ENCODE assay signal across 10 cellular contexts in genomic region chr3:190811775-190812480, GRCh38. TPM values are rescaled to one million over a fixed set of nuclear protein-coding genes. Genes with fewer than 3 reads are reported as not detected.
DNase-seq lines count a peak whose midpoint lies in the region; ATAC-seq and TF ChIP-seq lines count a peak whose summit lies in the region.
"Had no signal": no experiment of that assay in that cellular context is flagged by ENCODE, and none has a peak within 500 bp of the region (broad histone marks: within the 10 kb centered on the region; RNA-seq: fewer than 3 reads in every experiment).

No MANE protein-coding gene starts in this region.

- H3K27me3 ChIP-seq in lower lobe of right lung (ENCODE audit: low read depth): no peaks in the 10 kb centered on the region

- H3K36me3 ChIP-seq in lower lobe of right lung: no peaks in the 10 kb centered on the region

- intact Hi-C loops in lower lobe of right lung (cut with DNase I): no loop called here

- no peaks in the 10 kb centered on the region for H3K4me1 ChIP-seq in lower lobe of right lung

- H3K9me3 ChIP-seq in lower lobe of right lung: no peaks in the 10 kb centered on the region

- ATAC-seq in GM18867 (IDR thresholded peaks at IDR 0.05; ENCODE audit: unreplicated experiment): peak; percentile 83
- ATAC-seq in HG03378 (IDR thresholded peaks at IDR 0.05; ENCODE audit: unreplicated experiment): peak; percentile 82
- peak; percentile 44 to 46 for ATAC-seq in lower lobe of right lung
- ATAC-seq in HG02840 (IDR thresholded peaks at IDR 0.05; ENCODE audit: low FRiP score, unreplicated experiment): no peak

- TF ChIP-seq CTCF in C4-2B (conservative IDR thresholded peaks at IDR 0.05): peak; percentile 90
- TF ChIP-seq CTCF in cardiac fibroblast (IDR thresholded peaks at IDR 0.05; ENCODE audit: low read depth, low read length): peak; percentile 72
- peak; percentile 52 for TF ChIP-seq CTCF in lower lobe of right lung (IDR thresholded peaks at IDR 0.05)

- no peak overlapping the region for H3K4me3 ChIP-seq in cardiac fibroblast (replicated peaks in 1 of 2; ENCODE audit: low read depth in 2 of 2, low read length in 2 of 2)
- peak overlapping the region; percentile 24 for H3K4me3 ChIP-seq in lower lobe of right lung
- H3K4me3 ChIP-seq: skin epidermis had no signal

- H3K27ac ChIP-seq in C4-2B (no peak overlapping the region), lower lobe of right lung (no peak overlapping the region)
- H3K27ac ChIP-seq: skin epidermis had no signal

- DNase-seq in NCI-H748 treated with DMSO at 0.1 percent for 48 hours (lab: John Stamatoyannopoulos, UW): peak; percentile 42
- DNase-seq in cardiac fibroblast (ENCODE audit: low read depth in 2 of 2): peak; percentile 71 to 83
- no peak for DNase-seq in lower lobe of right lung
- DNase-seq in activated CD8-positive, alpha-beta memory T cell treated with anti-CD3 and anti-CD28 coated beads, Interleukin-2, amount 50 U/mL, for 4 hours: no peak

RNA-seq across cellular contexts. Expression of gene GMNC, which starts 50.6 kb away (rescaled TPM):
- total RNA-seq in lower lobe of right lung: not detected
- total RNA-seq: T-helper 1 cell treated with Interleukin-12 subunit alpha and Interleukin-12 subunit beta and Interleukin-4 antibody, amounts not matched to agents 30 ng/mL and 1 ng/mL, for 36 hours had no signal

Comparison
In these comparisons a context has a peak if more than half of its experiments do, and no peak if none do; other contexts are left out.
1. DNase-seq: peak in NCI-H748 treated with DMSO at 0.1 percent for 48 hours (single experiment) and cardiac fibroblast (2 of 2); none in lower lobe of right lung (single experiment) and activated CD8-positive, alpha-beta memory T cell treated with anti-CD3 and anti-CD28 coated beads, Interleukin-2, amount 50 U/mL, for 4 hours (single experiment).
2. Peak in every context shown above with its lines, with median percentiles within 50 percentile points of each other: CTCF ChIP-seq.